Comparison of ENCODE assay signal across 20 cellular contexts in the genomic region with DNA sequence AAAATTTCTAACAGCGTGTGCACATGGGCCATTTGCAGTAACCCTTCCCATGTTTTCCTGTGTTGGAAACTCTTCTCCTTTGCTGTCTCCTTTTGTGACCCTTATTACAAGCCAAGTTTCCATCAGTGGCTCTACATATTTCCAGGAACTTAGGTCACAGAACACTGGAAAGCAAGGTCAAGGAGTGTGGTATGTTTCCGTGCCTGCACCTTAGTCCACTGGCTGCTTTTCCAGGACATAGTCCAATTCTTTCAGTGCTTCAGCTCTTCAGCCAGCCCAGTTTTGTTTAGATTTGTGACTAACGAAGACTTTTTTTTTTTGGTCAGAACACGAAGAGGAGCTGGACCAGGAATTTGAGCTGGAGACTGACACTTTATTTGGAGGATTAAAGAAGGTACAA. TPM values are rescaled to one million over a fixed set of nuclear protein-coding genes. Genes with fewer than 3 reads are reported as not detected.
DNase-seq lines count a peak whose midpoint lies in the region; ATAC-seq and TF ChIP-seq lines count a peak whose summit lies in the region.
"Had no signal": no experiment of that assay in that cellular context is flagged by ENCODE, and none has a peak within 500 bp of the region (broad histone marks: within the 10 kb centered on the region; RNA-seq: fewer than 3 reads in every experiment).

No MANE protein-coding gene starts in this region.

- H3K27me3 ChIP-seq in liver (ENCODE audit: control insufficient read depth in 4 of 4, insufficient read depth in 4 of 4, low read length in 3 of 4) (no peaks in the 10 kb centered on the region), testis (no peaks in the 10 kb centered on the region), PC-9 (ENCODE audit: insufficient read depth, low read depth) (no peaks in the 10 kb centered on the region)
- H3K27me3 ChIP-seq: BLaER1, dorsolateral prefrontal cortex, esophagus squamous epithelium had no signal

- intact Hi-C loops in testis (cut with DNase I; ENCODE audit: low total_unique reads) = no loop called here
- intact Hi-C loops in PC-9 (cut with micrococcal nuclease; ENCODE audit: unreplicated experiment) = no loop called here

- H3K4me1 Mint-ChIP-seq in T-helper 17 cell = peaks cover 6% of the 10 kb centered on the region

- BruUV-seq in PC-9 (replicated peaks; lab: Mats Ljungman, UMichigan) = no TSS peak

- H3K27ac Mint-ChIP-seq in T-helper 17 cell = no peak overlapping the region

- H3F3A ChIP-seq in PC-9 (ENCODE audit: insufficient read depth, low read depth) = peaks cover 16% of the 10 kb centered on the region; the same call in 1 of the 2 replicates

- no peak overlapping the region for H2AFZ ChIP-seq in PC-9

- DNase-seq in RPMI7951 (ENCODE audit: low read depth) (peak; percentile 23), fibroblast of mammary gland (ENCODE audit: low read depth) (peak; percentile 54), testis (peak; percentile 44), T-helper 17 cell (no peak), PC-9 (no peak), NCI-H1417 (lab: John Stamatoyannopoulos, UW) (no peak), NCI-H510A (lab: John Stamatoyannopoulos, UW) (no peak)
- DNase-seq: activated gamma-delta T cell treated with Interleukin-2 at 50 U/mL for 16 hours; esophagus squamous epithelium; NCI-H1694; NCI-H446 treated with DMSO at 0.1 percent for 48 hours; SHP77 treated with DMSO at 0.1 percent for 48 hours; stimulated activated CD4-positive, alpha-beta T cell treated with anti-CD3 and anti-CD28 coated beads, Interleukin-2, amount 100 ng/mL, for 24 hours had no signal

- no peak overlapping the region for H3K4me3 Mint-ChIP-seq in T-helper 17 cell
- H3K4me3 Mint-ChIP-seq: neural crest cell had no signal

- H3K9me3 ChIP-seq in liver (ENCODE audit: control insufficient read depth in 4 of 4, low read length in 3 of 4) (no peaks in the 10 kb centered on the region), testis (no peaks in the 10 kb centered on the region), T-helper 17 cell (ENCODE audit: control insufficient read depth, low read length, poor library complexity, severe bottlenecking) (no peaks in the 10 kb centered on the region), PC-9 (ENCODE audit: insufficient read depth, low read depth) (no peaks in the 10 kb centered on the region)
- H3K9me3 ChIP-seq: BLaER1, esophagus squamous epithelium had no signal

- TF ChIP-seq POLR2A in testis (IDR thresholded peaks at IDR 0.05) = no peak

- no peaks in the 10 kb centered on the region for H3K27me3 Mint-ChIP-seq in T-helper 17 cell

- no peak overlapping the region for H3K9ac ChIP-seq in liver (ENCODE audit: low read depth in 1 of 2, low read length in 2 of 2)
- H3K9ac ChIP-seq: BLaER1, KMS-11 had no signal

- H3K9me2 ChIP-seq in PC-9 (ENCODE audit: insufficient read depth) = no peaks in the 10 kb centered on the region

- H3K4me3 ChIP-seq in fibroblast of mammary gland (ENCODE audit: control insufficient read depth, low read depth, low read length) (no peak overlapping the region), liver (ENCODE audit: low read depth in 1 of 3, low read length in 3 of 3) (no peak overlapping the region), testis (no peak overlapping the region), PC-9 (no peak overlapping the region)
- H3K4me3 ChIP-seq: BLaER1, dorsolateral prefrontal cortex, esophagus squamous epithelium, lung had no signal

- no peak overlapping the region for H3K4me2 ChIP-seq in PC-9
- H3K4me2 ChIP-seq: BLaER1, KMS-11 had no signal

- H3K36me3 ChIP-seq in liver (ENCODE audit: control insufficient read depth in 4 of 4, insufficient read depth in 3 of 4, low read depth in 1 of 4, low read length in 3 of 4) (no peaks in the 10 kb centered on the region), testis (ENCODE audit: low read depth, missing control alignments) (no peaks in the 10 kb centered on the region), PC-9 (ENCODE audit: low read depth) (no peaks in the 10 kb centered on the region)
- H3K36me3 ChIP-seq: BLaER1, esophagus squamous epithelium had no signal

- H3K4me1 ChIP-seq in liver (ENCODE audit: control insufficient read depth in 4 of 4, insufficient read depth in 4 of 4, low read length in 3 of 4) (peaks cover 0 to 33% (median 23%) of the 10 kb centered on the region in 4 donors), testis (peaks cover 31% of the 10 kb centered on the region), PC-9 (replicated peaks; ENCODE audit: insufficient read depth) (peaks cover 16% of the 10 kb centered on the region)
- H3K4me1 ChIP-seq: BLaER1 had no signal

- TF ChIP-seq CTCF in fibroblast of mammary gland (conservative IDR thresholded peaks at IDR 0.05; ENCODE audit: control insufficient read depth, insufficient read depth, low read depth, low read length) (no peak), liver (IDR thresholded peaks at IDR 0.05; ENCODE audit: low read depth, low read length, missing input control) (no peak), testis (IDR thresholded peaks at IDR 0.05) (no peak), PC-9 (conservative IDR thresholded peaks at IDR 0.05) (no peak)

- TF ChIP-seq RAD21 in liver (IDR thresholded peaks at IDR 0.05) = no peak

- H3K27ac ChIP-seq in liver (ENCODE audit: low read depth in 1 of 2, low read length in 2 of 2) (no peak overlapping the region), testis (peak overlapping the region; percentile 60 to 71), PC-9 (no peak overlapping the region)
- H3K27ac ChIP-seq: BLaER1, KMS-11 had no signal

- H3K79me2 ChIP-seq in PC-9 (ENCODE audit: low read depth) = no peaks in the 10 kb centered on the region

- POLR2A ChIA-PET in PC-9 (lab: Charles Lee; ENCODE audit: unreplicated experiment) = no interaction called here

- H4K20me1 ChIP-seq in PC-9 (ENCODE audit: insufficient read depth) = no peaks in the 10 kb centered on the region
- H4K20me1 ChIP-seq: BLaER1 had no signal

- peaks cover 7% of the 10 kb centered on the region for H3K36me3 Mint-ChIP-seq in T-helper 17 cell (ENCODE audit: low read depth)

- CTCF ChIA-PET in PC-9 (lab: Charles Lee) = interaction anchor here (1.3 kb wide), 1 partner anchor 38 kb away, joined by 3 read pairs; no protein-coding TSS in a partner anchor

- no peak for ATAC-seq in T-helper 17 cell
- ATAC-seq: activated CD4-positive, CD25-positive, alpha-beta regulatory T cell treated with anti-CD3 and anti-CD28 coated beads, Interleukin-2, amount 50 U/mL, for 24 hours had no signal

- WGBS in liver = 42% methylated on average over 4 of the region's 4 CpGs
- 32 to 43% methylated on average over 4 of the region's 4 CpGs for WGBS in testis, 2 donors

TF ChIP-seq in liver, 16 proteins besides CTCF, POLR2A, EP300 and RAD21 (continues in another document):
- TF ChIP-seq, protein P1, sequence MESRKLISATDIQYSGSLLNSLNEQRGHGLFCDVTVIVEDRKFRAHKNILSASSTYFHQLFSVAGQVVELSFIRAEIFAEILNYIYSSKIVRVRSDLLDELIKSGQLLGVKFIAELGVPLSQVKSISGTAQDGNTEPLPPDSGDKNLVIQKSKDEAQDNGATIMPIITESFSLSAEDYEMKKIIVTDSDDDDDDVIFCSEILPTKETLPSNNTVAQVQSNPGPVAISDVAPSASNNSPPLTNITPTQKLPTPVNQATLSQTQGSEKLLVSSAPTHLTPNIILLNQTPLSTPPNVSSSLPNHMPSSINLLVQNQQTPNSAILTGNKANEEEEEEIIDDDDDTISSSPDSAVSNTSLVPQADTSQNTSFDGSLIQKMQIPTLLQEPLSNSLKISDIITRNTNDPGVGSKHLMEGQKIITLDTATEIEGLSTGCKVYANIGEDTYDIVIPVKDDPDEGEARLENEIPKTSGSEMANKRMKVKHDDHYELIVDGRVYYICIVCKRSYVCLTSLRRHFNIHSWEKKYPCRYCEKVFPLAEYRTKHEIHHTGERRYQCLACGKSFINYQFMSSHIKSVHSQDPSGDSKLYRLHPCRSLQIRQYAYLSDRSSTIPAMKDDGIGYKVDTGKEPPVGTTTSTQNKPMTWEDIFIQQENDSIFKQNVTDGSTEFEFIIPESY (IDR thresholded peaks at IDR 0.05) = no peak
- peak; percentile 80 for TF ChIP-seq SP1 (IDR thresholded peaks at IDR 0.05)
- peak; percentile 97 for TF ChIP-seq NR2F2 (IDR thresholded peaks at IDR 0.05)
- TF ChIP-seq, protein P2, sequence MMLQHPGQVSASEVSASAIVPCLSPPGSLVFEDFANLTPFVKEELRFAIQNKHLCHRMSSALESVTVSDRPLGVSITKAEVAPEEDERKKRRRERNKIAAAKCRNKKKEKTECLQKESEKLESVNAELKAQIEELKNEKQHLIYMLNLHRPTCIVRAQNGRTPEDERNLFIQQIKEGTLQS (IDR thresholded peaks at IDR 0.05) = no peak
- TF ChIP-seq HNF4A (conservative IDR thresholded peaks at IDR 0.05) = peak; percentile 62 to 71
- TF ChIP-seq JUND (IDR thresholded peaks at IDR 0.05) = peak in 1 of 2 donors; percentile 28
- no peak for TF ChIP-seq FOXA1 (IDR thresholded peaks at IDR 0.05)
- TF ChIP-seq, protein P3, sequence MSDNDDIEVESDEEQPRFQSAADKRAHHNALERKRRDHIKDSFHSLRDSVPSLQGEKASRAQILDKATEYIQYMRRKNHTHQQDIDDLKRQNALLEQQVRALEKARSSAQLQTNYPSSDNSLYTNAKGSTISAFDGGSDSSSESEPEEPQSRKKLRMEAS (IDR thresholded peaks at IDR 0.05) = peak; percentile 37
- peak; percentile 67 to 78 for TF ChIP-seq RXRA (IDR thresholded peaks at IDR 0.05)

RNA-seq across cellular contexts. Expression of a gene that starts 33.8 kb away (rescaled TPM):
- 3.1 and 4.2 TPM in 2 replicates for total RNA-seq in RPMI7951 (2014; rRNA removed; shearing (Covaris generic))
- 1 to 10 TPM; 1.7 to 2.2 TPM for total RNA-seq in liver
- polyA plus RNA-seq in liver = 1 to 10 TPM; 1.3 to 1.5 TPM
- total RNA-seq in testis = 10 to 100 TPM; 23.8 to 24.3 TPM
- 8.5 TPM for polyA plus RNA-seq in testis (ENCODE audit: insufficient read depth, low read depth, low replicate concordance)
- 1 to 10 TPM; 7.5 to 9.2 TPM for total RNA-seq in T-helper 17 cell
- total RNA-seq in PC-9 (2021) = 5.3 and 10.9 TPM in 2 replicates

Comparison
In these comparisons a context has a peak if more than half of its experiments do, and no peak if none do; other contexts are left out.
1. DNase-seq: peak in RPMI7951 (single experiment), fibroblast of mammary gland (single experiment) and testis (single experiment); none in T-helper 17 cell (0 of 3), PC-9 (0 of 2), NCI-H1417 (0 of 3) and NCI-H510A (single experiment).
2. H3K27ac ChIP-seq: peak in testis (2 of 2); none in liver (0 of 2) and PC-9 (single experiment).